Comparison of ENCODE assay signal across 1 cellular context in the genomic region with DNA sequence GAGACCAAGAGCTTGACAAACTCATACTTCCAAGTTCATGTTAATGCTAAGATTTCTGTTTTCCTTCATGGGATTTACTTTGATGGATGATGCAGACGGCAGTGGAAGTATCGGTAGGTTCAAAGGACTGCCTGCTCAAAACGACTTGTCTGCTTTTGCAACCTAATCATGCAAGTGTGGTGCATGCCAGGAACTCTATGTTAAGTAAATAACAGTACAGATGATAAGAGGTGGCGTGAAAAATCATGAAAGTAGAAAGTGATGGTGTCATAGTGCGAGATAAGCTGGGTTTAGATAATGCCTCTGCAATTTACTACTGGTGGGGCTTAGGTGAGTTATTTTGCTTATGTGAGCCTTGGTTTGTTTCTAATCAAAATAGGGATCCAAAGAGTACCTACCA.
TF ChIP-seq lines count a peak whose summit lies in the region.

No MANE protein-coding gene starts in this region.

TF ChIP-seq in HepG2, 621 proteins besides CTCF, POLR2A, EP300 and RAD21 (continued from another document and continues in another):
- TF ChIP-seq, protein P1, sequence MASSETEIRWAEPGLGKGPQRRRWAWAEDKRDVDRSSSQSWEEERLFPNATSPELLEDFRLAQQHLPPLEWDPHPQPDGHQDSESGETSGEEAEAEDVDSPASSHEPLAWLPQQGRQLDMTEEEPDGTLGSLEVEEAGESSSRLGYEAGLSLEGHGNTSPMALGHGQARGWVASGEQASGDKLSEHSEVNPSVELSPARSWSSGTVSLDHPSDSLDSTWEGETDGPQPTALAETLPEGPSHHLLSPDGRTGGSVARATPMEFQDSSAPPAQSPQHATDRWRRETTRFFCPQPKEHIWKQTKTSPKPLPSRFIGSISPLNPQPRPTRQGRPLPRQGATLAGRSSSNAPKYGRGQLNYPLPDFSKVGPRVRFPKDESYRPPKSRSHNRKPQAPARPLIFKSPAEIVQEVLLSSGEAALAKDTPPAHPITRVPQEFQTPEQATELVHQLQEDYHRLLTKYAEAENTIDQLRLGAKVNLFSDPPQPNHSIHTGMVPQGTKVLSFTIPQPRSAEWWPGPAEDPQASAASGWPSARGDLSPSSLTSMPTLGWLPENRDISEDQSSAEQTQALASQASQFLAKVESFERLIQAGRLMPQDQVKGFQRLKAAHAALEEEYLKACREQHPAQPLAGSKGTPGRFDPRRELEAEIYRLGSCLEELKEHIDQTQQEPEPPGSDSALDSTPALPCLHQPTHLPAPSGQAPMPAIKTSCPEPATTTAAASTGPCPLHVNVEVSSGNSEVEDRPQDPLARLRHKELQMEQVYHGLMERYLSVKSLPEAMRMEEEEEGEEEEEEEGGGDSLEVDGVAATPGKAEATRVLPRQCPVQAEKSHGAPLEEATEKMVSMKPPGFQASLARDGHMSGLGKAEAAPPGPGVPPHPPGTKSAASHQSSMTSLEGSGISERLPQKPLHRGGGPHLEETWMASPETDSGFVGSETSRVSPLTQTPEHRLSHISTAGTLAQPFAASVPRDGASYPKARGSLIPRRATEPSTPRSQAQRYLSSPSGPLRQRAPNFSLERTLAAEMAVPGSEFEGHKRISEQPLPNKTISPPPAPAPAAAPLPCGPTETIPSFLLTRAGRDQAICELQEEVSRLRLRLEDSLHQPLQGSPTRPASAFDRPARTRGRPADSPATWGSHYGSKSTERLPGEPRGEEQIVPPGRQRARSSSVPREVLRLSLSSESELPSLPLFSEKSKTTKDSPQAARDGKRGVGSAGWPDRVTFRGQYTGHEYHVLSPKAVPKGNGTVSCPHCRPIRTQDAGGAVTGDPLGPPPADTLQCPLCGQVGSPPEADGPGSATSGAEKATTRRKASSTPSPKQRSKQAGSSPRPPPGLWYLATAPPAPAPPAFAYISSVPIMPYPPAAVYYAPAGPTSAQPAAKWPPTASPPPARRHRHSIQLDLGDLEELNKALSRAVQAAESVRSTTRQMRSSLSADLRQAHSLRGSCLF (CRISPR knock-in tag; IDR thresholded peaks at IDR 0.05; ENCODE audit: borderline replicate concordance) = no peak
- TF ChIP-seq PITX1 (CRISPR knock-in tag; IDR thresholded peaks at IDR 0.05) = peak; percentile 15; the same call in 1 of the 2 replicates
- TF ChIP-seq CCAR2 (optimal IDR thresholded peaks at IDR 0.05; ENCODE audit: low read depth, low read length) = no peak
- TF ChIP-seq HMG20A (CRISPR knock-in tag; IDR thresholded peaks at IDR 0.05; ENCODE audit: borderline replicate concordance) = peak; percentile 98
- TF ChIP-seq KMT2A (CRISPR knock-in tag; IDR thresholded peaks at IDR 0.05) = no peak
- no peak for TF ChIP-seq CBFB (CRISPR knock-in tag; IDR thresholded peaks at IDR 0.05)
- TF ChIP-seq MTA1 (CRISPR knock-in tag; IDR thresholded peaks at IDR 0.05; ENCODE audit: borderline replicate concordance) = no peak
- no peak for TF ChIP-seq SP1 (IDR thresholded peaks at IDR 0.05)
- no peak for TF ChIP-seq SP1 (CRISPR knock-in tag; IDR thresholded peaks at IDR 0.05)
- no peak for TF ChIP-seq ZNF615 (CRISPR knock-in tag; IDR thresholded peaks at IDR 0.05; ENCODE audit: borderline replicate concordance)
- no peak for TF ChIP-seq NCOA1 (CRISPR knock-in tag; IDR thresholded peaks at IDR 0.05)
- peak; percentile 63; the same call in 1 of the 2 replicates for TF ChIP-seq RCOR2 (CRISPR knock-in tag; IDR thresholded peaks at IDR 0.05)
- TF ChIP-seq KLF11 (CRISPR knock-in tag; IDR thresholded peaks at IDR 0.05) = 0 out of 2 replicates have a peak, but pooled peaks have one; percentile 39
- no peak for TF ChIP-seq ZC3H13 (CRISPR knock-in tag; IDR thresholded peaks at IDR 0.05)
- TF ChIP-seq ZKSCAN1 (IDR thresholded peaks at IDR 0.05; ENCODE audit: low read length) = no peak
- no peak for TF ChIP-seq SYNCRIP (IDR thresholded peaks at IDR 0.05; ENCODE audit: insufficient read depth, low read depth, low read length)
- TF ChIP-seq HNRNPUL1 (IDR thresholded peaks at IDR 0.05; ENCODE audit: low read depth, low read length) = no peak
- no peak for TF ChIP-seq PAWR (CRISPR knock-in tag; IDR thresholded peaks at IDR 0.05; ENCODE audit: borderline replicate concordance)
- no peak for TF ChIP-seq EEA1 (CRISPR knock-in tag; IDR thresholded peaks at IDR 0.05; ENCODE audit: borderline replicate concordance)
- TF ChIP-seq ZNF382 (CRISPR knock-in tag; IDR thresholded peaks at IDR 0.05; ENCODE audit: borderline replicate concordance) = no peak
- TF ChIP-seq, protein P2, sequence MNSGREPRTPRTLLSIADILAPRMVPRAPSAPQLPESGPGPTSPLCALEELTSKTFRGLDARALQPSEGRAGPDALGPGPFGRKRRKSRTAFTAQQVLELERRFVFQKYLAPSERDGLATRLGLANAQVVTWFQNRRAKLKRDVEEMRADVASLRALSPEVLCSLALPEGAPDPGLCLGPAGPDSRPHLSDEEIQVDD (CRISPR knock-in tag; IDR thresholded peaks at IDR 0.05; ENCODE audit: borderline replicate concordance) = no peak
- TF ChIP-seq ZNF33A (CRISPR knock-in tag; IDR thresholded peaks at IDR 0.05; ENCODE audit: borderline replicate concordance) = no peak
- TF ChIP-seq CREM (IDR thresholded peaks at IDR 0.05) = peak; percentile 78
- TF ChIP-seq CREM (CRISPR knock-in tag; IDR thresholded peaks at IDR 0.05) = no peak
- TF ChIP-seq ATAD3A (CRISPR knock-in tag; IDR thresholded peaks at IDR 0.05) = no peak
- peak; percentile 95 for TF ChIP-seq HOXD1 (CRISPR knock-in tag; IDR thresholded peaks at IDR 0.05)
- no peak for TF ChIP-seq TCF12 (IDR thresholded peaks at IDR 0.05)
- no peak for TF ChIP-seq TCF12 (CRISPR knock-in tag; IDR thresholded peaks at IDR 0.05)
- TF ChIP-seq SOX13 (IDR thresholded peaks at IDR 0.05) = peak; percentile 79
- TF ChIP-seq SOX13 (CRISPR knock-in tag; conservative IDR thresholded peaks at IDR 0.05 in 1 of 2, IDR thresholded peaks at IDR 0.05 in 1 of 2) = peak in 1 of 2 experiments; percentile 94; a peak in 2 of 4 replicates
- no peak for TF ChIP-seq HOXA7 (CRISPR knock-in tag; IDR thresholded peaks at IDR 0.05)
- TF ChIP-seq REL (CRISPR knock-in tag; conservative IDR thresholded peaks at IDR 0.05) = no peak
- TF ChIP-seq JDP2 (CRISPR knock-in tag; IDR thresholded peaks at IDR 0.05; ENCODE audit: borderline replicate concordance) = no peak
- TF ChIP-seq ZNF24 (IDR thresholded peaks at IDR 0.05) = no peak
- no peak for TF ChIP-seq ZNF256 (CRISPR knock-in tag; conservative IDR thresholded peaks at IDR 0.05)
- TF ChIP-seq, protein P3, sequence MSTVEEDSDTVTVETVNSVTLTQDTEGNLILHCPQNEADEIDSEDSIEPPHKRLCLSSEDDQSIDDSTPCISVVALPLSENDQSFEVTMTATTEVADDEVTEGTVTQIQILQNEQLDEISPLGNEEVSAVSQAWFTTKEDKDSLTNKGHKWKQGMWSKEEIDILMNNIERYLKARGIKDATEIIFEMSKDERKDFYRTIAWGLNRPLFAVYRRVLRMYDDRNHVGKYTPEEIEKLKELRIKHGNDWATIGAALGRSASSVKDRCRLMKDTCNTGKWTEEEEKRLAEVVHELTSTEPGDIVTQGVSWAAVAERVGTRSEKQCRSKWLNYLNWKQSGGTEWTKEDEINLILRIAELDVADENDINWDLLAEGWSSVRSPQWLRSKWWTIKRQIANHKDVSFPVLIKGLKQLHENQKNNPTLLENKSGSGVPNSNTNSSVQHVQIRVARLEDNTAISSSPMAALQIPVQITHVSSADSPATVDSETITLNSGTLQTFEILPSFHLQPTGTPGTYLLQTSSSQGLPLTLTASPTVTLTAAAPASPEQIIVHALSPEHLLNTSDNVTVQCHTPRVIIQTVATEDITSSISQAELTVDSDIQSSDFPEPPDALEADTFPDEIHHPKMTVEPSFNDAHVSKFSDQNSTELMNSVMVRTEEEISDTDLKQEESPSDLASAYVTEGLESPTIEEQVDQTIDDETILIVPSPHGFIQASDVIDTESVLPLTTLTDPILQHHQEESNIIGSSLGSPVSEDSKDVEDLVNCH (CRISPR knock-in tag; IDR thresholded peaks at IDR 0.05) = no peak
- no peak for TF ChIP-seq XBP1 (CRISPR knock-in tag; IDR thresholded peaks at IDR 0.05)
- 0 out of 2 replicates have a peak, but pooled peaks have one; percentile 24 for TF ChIP-seq PHF21A (CRISPR knock-in tag; IDR thresholded peaks at IDR 0.05)
- TF ChIP-seq ZNF510 (CRISPR knock-in tag; IDR thresholded peaks at IDR 0.05; ENCODE audit: low read depth) = no peak
- TF ChIP-seq, protein P4, sequence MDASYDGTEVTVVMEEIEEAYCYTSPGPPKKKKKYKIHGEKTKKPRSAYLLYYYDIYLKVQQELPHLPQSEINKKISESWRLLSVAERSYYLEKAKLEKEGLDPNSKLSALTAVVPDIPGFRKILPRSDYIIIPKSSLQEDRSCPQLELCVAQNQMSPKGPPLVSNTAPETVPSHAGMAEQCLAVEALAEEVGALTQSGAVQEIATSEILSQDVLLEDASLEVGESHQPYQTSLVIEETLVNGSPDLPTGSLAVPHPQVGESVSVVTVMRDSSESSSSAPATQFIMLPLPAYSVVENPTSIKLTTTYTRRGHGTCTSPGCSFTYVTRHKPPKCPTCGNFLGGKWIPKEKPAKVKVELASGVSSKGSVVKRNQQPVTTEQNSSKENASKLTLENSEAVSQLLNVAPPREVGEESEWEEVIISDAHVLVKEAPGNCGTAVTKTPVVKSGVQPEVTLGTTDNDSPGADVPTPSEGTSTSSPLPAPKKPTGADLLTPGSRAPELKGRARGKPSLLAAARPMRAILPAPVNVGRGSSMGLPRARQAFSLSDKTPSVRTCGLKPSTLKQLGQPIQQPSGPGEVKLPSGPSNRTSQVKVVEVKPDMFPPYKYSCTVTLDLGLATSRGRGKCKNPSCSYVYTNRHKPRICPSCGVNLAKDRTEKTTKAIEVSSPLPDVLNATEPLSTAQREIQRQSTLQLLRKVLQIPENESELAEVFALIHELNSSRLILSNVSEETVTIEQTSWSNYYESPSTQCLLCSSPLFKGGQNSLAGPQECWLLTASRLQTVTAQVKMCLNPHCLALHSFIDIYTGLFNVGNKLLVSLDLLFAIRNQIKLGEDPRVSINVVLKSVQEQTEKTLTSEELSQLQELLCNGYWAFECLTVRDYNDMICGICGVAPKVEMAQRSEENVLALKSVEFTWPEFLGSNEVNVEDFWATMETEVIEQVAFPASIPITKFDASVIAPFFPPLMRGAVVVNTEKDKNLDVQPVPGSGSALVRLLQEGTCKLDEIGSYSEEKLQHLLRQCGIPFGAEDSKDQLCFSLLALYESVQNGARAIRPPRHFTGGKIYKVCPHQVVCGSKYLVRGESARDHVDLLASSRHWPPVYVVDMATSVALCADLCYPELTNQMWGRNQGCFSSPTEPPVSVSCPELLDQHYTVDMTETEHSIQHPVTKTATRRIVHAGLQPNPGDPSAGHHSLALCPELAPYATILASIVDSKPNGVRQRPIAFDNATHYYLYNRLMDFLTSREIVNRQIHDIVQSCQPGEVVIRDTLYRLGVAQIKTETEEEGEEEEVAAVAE (CRISPR knock-in tag; IDR thresholded peaks at IDR 0.05; ENCODE audit: borderline replicate concordance) = no peak
- peak; percentile 64; the same call in 1 of the 2 replicates for TF ChIP-seq ERF (CRISPR knock-in tag; IDR thresholded peaks at IDR 0.05)
- TF ChIP-seq, protein P5, sequence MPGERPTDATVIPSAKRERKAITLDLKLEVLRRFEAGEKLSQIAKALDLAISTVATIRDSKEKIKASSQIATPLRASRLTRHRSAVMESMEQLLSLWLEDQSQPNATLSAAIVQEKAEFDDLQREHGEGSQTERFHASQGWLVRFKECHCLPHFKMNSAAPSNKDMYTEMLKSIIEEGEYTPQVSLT (CRISPR knock-in tag; IDR thresholded peaks at IDR 0.05; ENCODE audit: borderline replicate concordance, low read depth) = no peak
- no peak for TF ChIP-seq MBD4 (IDR thresholded peaks at IDR 0.05; ENCODE audit: borderline replicate concordance, low read length)
- TF ChIP-seq TCF7L2 (IDR thresholded peaks at IDR 0.05; ENCODE audit: low read depth, low read length) = peak; percentile 80; the same call in 1 of the 2 replicates
- no peak for TF ChIP-seq ZNF720 (CRISPR knock-in tag; IDR thresholded peaks at IDR 0.05)
- TF ChIP-seq ESRRA (CRISPR knock-in tag; IDR thresholded peaks at IDR 0.05; ENCODE audit: low read depth) = no peak
- TF ChIP-seq CAMTA2 (CRISPR knock-in tag; IDR thresholded peaks at IDR 0.05; ENCODE audit: borderline replicate concordance) = no peak
- TF ChIP-seq ZNF562 (CRISPR knock-in tag; IDR thresholded peaks at IDR 0.05; ENCODE audit: borderline replicate concordance) = no peak
- TF ChIP-seq, protein P6, sequence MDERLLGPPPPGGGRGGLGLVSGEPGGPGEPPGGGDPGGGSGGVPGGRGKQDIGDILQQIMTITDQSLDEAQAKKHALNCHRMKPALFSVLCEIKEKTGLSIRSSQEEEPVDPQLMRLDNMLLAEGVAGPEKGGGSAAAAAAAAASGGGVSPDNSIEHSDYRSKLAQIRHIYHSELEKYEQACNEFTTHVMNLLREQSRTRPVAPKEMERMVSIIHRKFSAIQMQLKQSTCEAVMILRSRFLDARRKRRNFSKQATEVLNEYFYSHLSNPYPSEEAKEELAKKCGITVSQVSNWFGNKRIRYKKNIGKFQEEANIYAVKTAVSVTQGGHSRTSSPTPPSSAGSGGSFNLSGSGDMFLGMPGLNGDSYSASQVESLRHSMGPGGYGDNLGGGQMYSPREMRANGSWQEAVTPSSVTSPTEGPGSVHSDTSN (CRISPR knock-in tag; IDR thresholded peaks at IDR 0.05) = peak; percentile 21; the same call in 1 of the 2 replicates
